19 cellular contexts compared by ENCODE assay signal in genomic region chr20:48190757-48191156, GRCh38.
A peak's percentile ranks its signal among the peaks of the same experiment; 100 is the strongest.
DNase-seq lines count a peak whose midpoint lies in the region; FAIRE-seq and TF ChIP-seq lines count a peak whose summit lies in the region.
"Had no signal": no experiment of that assay in that cellular context is flagged by ENCODE, and none has a peak within 500 bp of the region (broad histone marks: within the 10 kb centered on the region; RNA-seq: fewer than 3 reads in every experiment).

No MANE protein-coding gene starts in this region.

- no peak overlapping the region for H3K9ac ChIP-seq in mesendoderm (ENCODE audit: low read length)

- H3K27me3 ChIP-seq in WERI-Rb-1 (ENCODE audit: insufficient read depth, low read depth, severe bottlenecking) (no peaks in the 10 kb centered on the region), mesendoderm (ENCODE audit: insufficient read depth, low read length, poor library complexity) (no peaks in the 10 kb centered on the region), transverse colon (no peaks in the 10 kb centered on the region), tibial nerve (no peaks in the 10 kb centered on the region), uterus (no peaks in the 10 kb centered on the region)

- H3K27ac ChIP-seq in WERI-Rb-1 (peak overlapping the region; percentile 54), mesendoderm (ENCODE audit: low read depth, low read length) (no peak overlapping the region), transverse colon (peak overlapping the region; percentile 40 to 67 (median 52)), tibial nerve (no peak overlapping the region), uterus (no peak overlapping the region)

- DNase-seq in HTR-8/SVneo (ENCODE audit: insufficient read length, low spot score), result no peak
- peak; percentile 53 for DNase-seq in WERI-Rb-1
- peak; percentile 42 for DNase-seq in mesendoderm
- peak; percentile 40 for DNase-seq in transverse colon
- DNase-seq in tibial nerve (ENCODE audit: low spot score in 2 of 2), result no peak
- DNase-seq in DMS 273 (lab: John Stamatoyannopoulos, UW; ENCODE audit: unreplicated experiment), result no peak
- DNase-seq in uterus, result no peak
- DNase-seq: ACHN; AML-193; CD4-positive, CD25-positive, alpha-beta regulatory T cell; HFFc6; Kasumi-1; MM.1S; NCI-H1417; NCI-H2029; NCI-H2171 treated with DMSO at 0.1 percent for 48 hours; NCI-H446 treated with DMSO at 0.1 percent for 48 hours; NCI-H774 had no signal

- in situ Hi-C loops in transverse colon (cut with MboI; ENCODE audit: low pct_ligation_motif_present in 1 of 4, low pct_unique_long_range_greater_than_20kb in 1 of 4, low sequenced_read_pairs in 3 of 4), result no loop called here

- H3K4me3 ChIP-seq in WERI-Rb-1 (ENCODE audit: low read depth, low read length), result no peak overlapping the region
- no peak overlapping the region for H3K4me3 ChIP-seq in mesendoderm (ENCODE audit: low read length)
- H3K4me3 ChIP-seq in transverse colon, result no peak overlapping the region
- no peak overlapping the region for H3K4me3 ChIP-seq in tibial nerve
- no peak overlapping the region for H3K4me3 ChIP-seq in uterus

- no CpG with 5 or more reads among the region's 4 CpGs for WGBS in mesendoderm (ENCODE audit: extremely low coverage, insufficient coverage, low lambda C conversion rate)
- WGBS in transverse colon (ENCODE audit: low coverage in 1 of 2), 2 donors, result 36 to 40% methylated on average over 4 of the region's 4 CpGs
- 52 to 66% methylated on average over 4 of the region's 4 CpGs for WGBS in tibial nerve, 2 donors

- H3K4me1 ChIP-seq in mesendoderm (ENCODE audit: control insufficient read depth, low read depth, low read length) (peaks cover 9% of the 10 kb centered on the region), transverse colon (peaks cover 7 to 34% (median 18%) of the 10 kb centered on the region in 4 donors), tibial nerve (no peaks in the 10 kb centered on the region), uterus (peaks cover 0 to 3% of the 10 kb centered on the region in 2 donors)

- FAIRE-seq in HTR-8/SVneo (lab: Jason Lieb, UNC), result peak; percentile 72
- FAIRE-seq: GM19239 had no signal

- no peak overlapping the region for H2BK120ac ChIP-seq in mesendoderm (ENCODE audit: low read depth, low read length)

- no peak overlapping the region for H3K23ac ChIP-seq in mesendoderm (ENCODE audit: low read length)

- no peaks in the 10 kb centered on the region for H3K36me3 ChIP-seq in WERI-Rb-1
- H3K36me3 ChIP-seq in mesendoderm (ENCODE audit: control insufficient read depth, insufficient read depth, low read length), result no peaks in the 10 kb centered on the region
- no peaks in the 10 kb centered on the region for H3K36me3 ChIP-seq in transverse colon
- H3K36me3 ChIP-seq in tibial nerve, result no peaks in the 10 kb centered on the region
- H3K36me3 ChIP-seq in uterus, result no peaks in the 10 kb centered on the region

- H3K9me3 ChIP-seq in WERI-Rb-1 (ENCODE audit: severe bottlenecking), result no peaks in the 10 kb centered on the region
- H3K9me3 ChIP-seq in transverse colon, result no peaks in the 10 kb centered on the region
- H3K9me3 ChIP-seq in tibial nerve, result no peaks in the 10 kb centered on the region
- no peaks in the 10 kb centered on the region for H3K9me3 ChIP-seq in uterus

- no peak overlapping the region for H2BK15ac ChIP-seq in mesendoderm (replicated peaks; ENCODE audit: low read depth)

- no peak overlapping the region for H3K4ac ChIP-seq in mesendoderm (ENCODE audit: low read depth, low read length)

- no peaks in the 10 kb centered on the region for H3K79me1 ChIP-seq in mesendoderm (ENCODE audit: low read length)

- no peak for TF ChIP-seq EP300 in transverse colon (IDR thresholded peaks at IDR 0.05; ENCODE audit: low read depth)
- TF ChIP-seq EP300 in tibial nerve (IDR thresholded peaks at IDR 0.05), result no peak

- no peak overlapping the region for H2BK5ac ChIP-seq in mesendoderm (ENCODE audit: low read length)

- TF ChIP-seq CTCF in WERI-Rb-1 (IDR thresholded peaks at IDR 0.05; ENCODE audit: low read depth, low read length) (no peak), transverse colon (IDR thresholded peaks at IDR 0.05) (no peak), tibial nerve (IDR thresholded peaks at IDR 0.05) (no peak), uterus (IDR thresholded peaks at IDR 0.05) (no peak)

- no peak overlapping the region for H3K56ac ChIP-seq in mesendoderm (ENCODE audit: low read length)

- H3K79me2 ChIP-seq in mesendoderm (ENCODE audit: control insufficient read depth, insufficient read depth, low read length), result no peaks in the 10 kb centered on the region

- no peak overlapping the region for H3K4me2 ChIP-seq in mesendoderm (ENCODE audit: low read length)

- H4K5ac ChIP-seq in mesendoderm (ENCODE audit: low read length), result no peak overlapping the region

- no peak for TF ChIP-seq POLR2A in transverse colon (IDR thresholded peaks at IDR 0.05)
- TF ChIP-seq POLR2A in tibial nerve (IDR thresholded peaks at IDR 0.05), result no peak
- TF ChIP-seq POLR2A in uterus (IDR thresholded peaks at IDR 0.05), result no peak

- no peak overlapping the region for H2AK5ac ChIP-seq in mesendoderm (ENCODE audit: low read length)

- H3K18ac ChIP-seq in mesendoderm (ENCODE audit: low read length), result no peak overlapping the region

- H4K8ac ChIP-seq in mesendoderm (ENCODE audit: low read depth, low read length), result no peak overlapping the region

- intact Hi-C loops in transverse colon (cut with DNase I; ENCODE audit: low total_unique reads), result no loop called here
- intact Hi-C loops in uterus (cut with DNase I; ENCODE audit: low total_unique reads), result no loop called here

Comparison
In these comparisons a context has a peak if more than half of its experiments do, and no peak if none do; other contexts are left out.
1. DNase-seq: peak in WERI-Rb-1 (single experiment), mesendoderm (single experiment) and transverse colon (single experiment); none in HTR-8/SVneo (single experiment), tibial nerve (0 of 2), DMS 273 (single experiment) and uterus (0 of 2).
2. H3K27ac ChIP-seq: peak in WERI-Rb-1 (single experiment) and transverse colon (4 of 4); none in mesendoderm (single experiment), tibial nerve (0 of 4) and uterus (0 of 2).